In the genomic region with DNA sequence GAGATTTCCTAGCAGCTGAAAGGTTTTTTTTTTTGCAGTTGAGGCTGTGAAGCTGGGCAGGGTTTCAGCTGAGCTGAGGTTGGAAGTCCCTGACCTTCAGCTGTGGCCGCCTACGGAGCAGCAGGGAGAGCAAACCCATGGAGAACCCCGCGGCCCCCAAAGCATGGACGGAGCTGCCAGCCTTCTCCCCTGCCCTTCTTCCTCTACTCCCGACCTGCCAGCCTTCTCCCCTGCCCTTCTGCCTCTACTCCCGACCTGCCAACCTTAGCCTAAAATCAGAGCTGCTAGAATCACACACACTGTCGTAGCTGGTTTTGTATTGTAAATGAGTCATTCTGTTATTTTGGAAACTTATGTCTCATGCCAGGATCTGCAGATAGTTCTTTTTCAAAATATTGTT, we compare ENCODE assay signal across 13 cellular contexts.
DNase-seq lines count a peak whose midpoint lies in the region; ATAC-seq, FAIRE-seq and TF ChIP-seq lines count a peak whose summit lies in the region.
"Had no signal": no experiment of that assay in that cellular context is flagged by ENCODE, and none has a peak within 500 bp of the region (broad histone marks: within the 10 kb centered on the region; RNA-seq: fewer than 3 reads in every experiment).

No MANE protein-coding gene starts in this region.

- TF ChIP-seq CTCF in chondrocyte (IDR thresholded peaks at IDR 0.05) (no peak), lower lobe of right lung (IDR thresholded peaks at IDR 0.05) (no peak), tibial nerve (IDR thresholded peaks at IDR 0.05) (no peak)

- H3K36me3 Mint-ChIP-seq in activated T-cell treated with anti-CD3 and anti-CD28 coated beads, Interleukin-2, amount 50 U/mL, for 72 hours (ENCODE audit: insufficient read depth in 2 of 2): peaks cover 10 to 16% of the 10 kb centered on the region in 2 donors
- no peaks in the 10 kb centered on the region for H3K36me3 Mint-ChIP-seq in chondrocyte (ENCODE audit: low read depth)

- peak overlapping the region; percentile 29 for H3K27ac ChIP-seq in lower lobe of right lung
- peak overlapping the region in 3 of 4 donors; percentile 11 to 68 (median 65) for H3K27ac ChIP-seq in tibial nerve

- H3K27ac Mint-ChIP-seq in activated T-cell treated with anti-CD3 and anti-CD28 coated beads, Interleukin-2, amount 50 U/mL, for 72 hours: peak overlapping the region; percentile 76
- H3K27ac Mint-ChIP-seq in chondrocyte (ENCODE audit: unreplicated experiment): peak overlapping the region; percentile 91

- H3K9me3 Mint-ChIP-seq in activated T-cell treated with anti-CD3 and anti-CD28 coated beads, Interleukin-2, amount 50 U/mL, for 72 hours: no peaks in the 10 kb centered on the region
- no peaks in the 10 kb centered on the region for H3K9me3 Mint-ChIP-seq in chondrocyte (ENCODE audit: low read depth)

- peaks cover 6% of the 10 kb centered on the region for H3K36me3 ChIP-seq in lower lobe of right lung
- H3K36me3 ChIP-seq in tibial nerve: no peaks in the 10 kb centered on the region

- FAIRE-seq in urothelium cell line (lab: Jason Lieb, UNC): no peak
- FAIRE-seq: endometrium had no signal

- H3K9me3 ChIP-seq in lower lobe of right lung: no peaks in the 10 kb centered on the region
- no peaks in the 10 kb centered on the region for H3K9me3 ChIP-seq in tibial nerve

- no peaks in the 10 kb centered on the region for H3K27me3 Mint-ChIP-seq in activated T-cell treated with anti-CD3 and anti-CD28 coated beads, Interleukin-2, amount 50 U/mL, for 72 hours (ENCODE audit: low read depth)
- H3K27me3 Mint-ChIP-seq in chondrocyte (ENCODE audit: low read depth): no peaks in the 10 kb centered on the region

- no peaks in the 10 kb centered on the region for H3K27me3 ChIP-seq in lower lobe of right lung (ENCODE audit: low read depth)
- H3K27me3 ChIP-seq in tibial nerve: no peaks in the 10 kb centered on the region

- no peak for TF ChIP-seq POLR2A in tibial nerve (IDR thresholded peaks at IDR 0.05)

- peak overlapping the region; percentile 18 to 70 for H3K4me3 Mint-ChIP-seq in activated T-cell treated with anti-CD3 and anti-CD28 coated beads, Interleukin-2, amount 50 U/mL, for 72 hours
- peak overlapping the region; percentile 42 for H3K4me3 Mint-ChIP-seq in chondrocyte (ENCODE audit: unreplicated experiment)

- no peak for TF ChIP-seq EP300 in tibial nerve (IDR thresholded peaks at IDR 0.05)

- DNase-seq in activated T-cell treated with anti-CD3 and anti-CD28 coated beads, Interleukin-2, amount 50 U/mL, for 72 hours: no peak
- DNase-seq in activated T-cell treated with anti-CD3 and anti-CD28 coated beads for 4 hours (no peak), chondrocyte (ENCODE audit: low spot score) (no peak), lower lobe of right lung (no peak), tibial nerve (ENCODE audit: low spot score in 2 of 2) (no peak), urothelium cell line (ENCODE audit: low spot score) (no peak), NCI-H2171 treated with DMSO at 0.1 percent for 48 hours (lab: John Stamatoyannopoulos, UW) (no peak)
- DNase-seq: ACHN, NCI-H526 treated with DMSO at 0.1 percent for 48 hours, T-helper 1 cell, trophoblast cell had no signal

- H3K4me1 ChIP-seq in lower lobe of right lung (peaks cover 28% of the 10 kb centered on the region), tibial nerve (peaks cover 3 to 48% (median 30%) of the 10 kb centered on the region in 4 donors)

- H3K4me3 ChIP-seq in lower lobe of right lung (no peak overlapping the region), tibial nerve (peak overlapping the region in 1 of 4 donors; percentile 3)

- intact Hi-C loops in lower lobe of right lung (cut with DNase I): no loop called here

- peaks cover 86% of the 10 kb centered on the region for H3K4me1 Mint-ChIP-seq in activated T-cell treated with anti-CD3 and anti-CD28 coated beads, Interleukin-2, amount 50 U/mL, for 72 hours (ENCODE audit: low read depth)
- H3K4me1 Mint-ChIP-seq in chondrocyte (ENCODE audit: low read depth): peaks cover 41% of the 10 kb centered on the region

- peak in 1 of 2 donors; percentile 32 for ATAC-seq in activated T-cell treated with anti-CD3 and anti-CD28 coated beads, Interleukin-2, amount 50 U/mL, for 72 hours (replicated peaks in 1 of 2)
- ATAC-seq in lower lobe of right lung: no peak
- ATAC-seq in HG03025 (IDR thresholded peaks at IDR 0.05; ENCODE audit: low FRiP score, unreplicated experiment): no peak

- 11% methylated on average over 8 of the region's 8 CpGs for WGBS in tibial nerve, 2 donors
